10 cellular contexts compared by ENCODE assay signal in genomic region chr22:39437836-39438704, GRCh38. TPM values are rescaled to one million over a fixed set of nuclear protein-coding genes. Genes with fewer than 3 reads are reported as not detected.
DNase-seq lines count a peak whose midpoint lies in the region; ATAC-seq and TF ChIP-seq lines count a peak whose summit lies in the region.
"Had no signal": no experiment of that assay in that cellular context is flagged by ENCODE, and none has a peak within 500 bp of the region (broad histone marks: within the 10 kb centered on the region; RNA-seq: fewer than 3 reads in every experiment).

No MANE protein-coding gene starts in this region.

- peak overlapping the region; percentile 73 for H3K27ac Mint-ChIP-seq in dendritic cell treated with granulocyte-macrophage colony-stimulating factor and Interleukin-4, amounts not matched to agents 40 ng/mL and 50 ng/mL, for 4 days
- no peak overlapping the region for H3K27ac Mint-ChIP-seq in naive thymus-derived CD8-positive, alpha-beta T cell
- H3K27ac Mint-ChIP-seq: stimulated activated naive CD8-positive, alpha-beta T cell treated with anti-CD3 and anti-CD28 coated beads, Interleukin-15, Interleukin-2, amounts not matched to agents 100 ng/mL and 50 ng/mL, for 24 hours had no signal

- TF ChIP-seq CTCF in left ventricle myocardium inferior (IDR thresholded peaks at IDR 0.05; ENCODE audit: borderline replicate concordance), result no peak

- H3K9me3 ChIP-seq in left ventricle myocardium inferior (replicated peaks) (no peaks in the 10 kb centered on the region), aorta (ENCODE audit: control insufficient read depth, low read length) (no peaks in the 10 kb centered on the region)

- H3K4me3 ChIP-seq in left ventricle myocardium inferior (peak overlapping the region; percentile 52), aorta (ENCODE audit: low read length in 2 of 2) (no peak overlapping the region)

- no peaks in the 10 kb centered on the region for H3K36me3 ChIP-seq in left ventricle myocardium inferior
- H3K36me3 ChIP-seq in aorta (ENCODE audit: control insufficient read depth in 1 of 2, insufficient read depth in 2 of 2, low read length in 1 of 2), result no peaks in the 10 kb centered on the region

- peak overlapping the region; percentile 45 for H3K27ac ChIP-seq in left ventricle myocardium inferior (replicated peaks)
- H3K27ac ChIP-seq in aorta (ENCODE audit: low read depth in 1 of 2, low read length in 2 of 2), result no peak overlapping the region

- no peaks in the 10 kb centered on the region for H3K9me3 Mint-ChIP-seq in dendritic cell treated with granulocyte-macrophage colony-stimulating factor and Interleukin-4, amounts not matched to agents 40 ng/mL and 50 ng/mL, for 4 days
- no peaks in the 10 kb centered on the region for H3K9me3 Mint-ChIP-seq in naive thymus-derived CD8-positive, alpha-beta T cell
- H3K9me3 Mint-ChIP-seq: naive B cell; stimulated activated naive CD8-positive, alpha-beta T cell treated with anti-CD3 and anti-CD28 coated beads, Interleukin-15, Interleukin-2, amounts not matched to agents 100 ng/mL and 50 ng/mL, for 24 hours had no signal

- WGBS in aorta, 2 donors, result 43 to 48% methylated on average over 15 of the region's 15 CpGs

- POLR2A ChIA-PET in naive thymus-derived CD8-positive, alpha-beta T cell (lab: Charles Lee), result interaction anchor here (0.5 to 1.4 kb wide), 5 partner anchors 10 to 86 kb away, joined by 3 to 5 read pairs (median 4); partner anchors contain the start of gene TAB1

- ATAC-seq in Right ventricle myocardium inferior (no peak), aorta (ENCODE audit: low FRiP score) (peak; percentile 11)
- ATAC-seq in naive thymus-derived CD8-positive, alpha-beta T cell, result peak in 1 of 2 donors; percentile 33

- H3K4me1 ChIP-seq in left ventricle myocardium inferior (peaks cover 25% of the 10 kb centered on the region), aorta (ENCODE audit: control insufficient read depth in 1 of 2, insufficient read depth in 2 of 2, low read length in 2 of 2) (peaks cover 0 to 1% of the 10 kb centered on the region in 2 donors)

- H3K4me1 Mint-ChIP-seq in dendritic cell treated with granulocyte-macrophage colony-stimulating factor and Interleukin-4, amounts not matched to agents 40 ng/mL and 50 ng/mL, for 4 days (ENCODE audit: low read depth), result peaks cover 29% of the 10 kb centered on the region
- H3K4me1 Mint-ChIP-seq in naive thymus-derived CD8-positive, alpha-beta T cell, result peaks cover 5 to 20% (median 19%) of the 10 kb centered on the region in 4 donors

- H3K27me3 Mint-ChIP-seq in dendritic cell treated with granulocyte-macrophage colony-stimulating factor and Interleukin-4, amounts not matched to agents 40 ng/mL and 50 ng/mL, for 4 days, result peaks cover 4% of the 10 kb centered on the region
- peaks cover 0 to 9% (median 7%) of the 10 kb centered on the region in 5 donors for H3K27me3 Mint-ChIP-seq in naive thymus-derived CD8-positive, alpha-beta T cell
- H3K27me3 Mint-ChIP-seq: naive B cell had no signal

- DNase-seq in left ventricle myocardium inferior, result no peak
- no peak for DNase-seq in Right ventricle myocardium inferior (ENCODE audit: missing footprints)
- no peak for DNase-seq in naive thymus-derived CD8-positive, alpha-beta T cell
- no peak for DNase-seq in aorta
- DNase-seq in head of caudate nucleus, result no peak
- DNase-seq in NOMO-1 treated with DMSO at 0.1 percent for 48 hours (lab: John Stamatoyannopoulos, UW; ENCODE audit: unreplicated experiment), result no peak
- no peak for DNase-seq in SK-N-DZ (ENCODE audit: low spot score)

- intact Hi-C loops in left ventricle myocardium inferior (cut with micrococcal nuclease), result no loop called here
- intact Hi-C loops in Right ventricle myocardium inferior (cut with DNase I), result no loop called here
- intact Hi-C loops in dendritic cell treated with granulocyte-macrophage colony-stimulating factor and Interleukin-4, amounts not matched to agents 40 ng/mL and 50 ng/mL, for 4 days (cut with micrococcal nuclease), result no loop called here
- intact Hi-C loops in aorta (cut with DNase I), result loop anchor here in 1 of 2 donors (5.0 kb wide), 1 partner anchor 54 kb away; no protein-coding TSS in a partner anchor
- intact Hi-C loops in head of caudate nucleus (cut with DNase I), result no loop called here

- no peak overlapping the region for H3K4me3 Mint-ChIP-seq in dendritic cell treated with granulocyte-macrophage colony-stimulating factor and Interleukin-4, amounts not matched to agents 40 ng/mL and 50 ng/mL, for 4 days
- H3K4me3 Mint-ChIP-seq in naive thymus-derived CD8-positive, alpha-beta T cell, result peak overlapping the region in 8 of 10 donors; percentile 12 to 84 (median 71)
- H3K4me3 Mint-ChIP-seq: stimulated activated naive CD8-positive, alpha-beta T cell treated with anti-CD3 and anti-CD28 coated beads, Interleukin-15, Interleukin-2, amounts not matched to agents 100 ng/mL and 50 ng/mL, for 24 hours had no signal

- H3K27me3 ChIP-seq in left ventricle myocardium inferior (ENCODE audit: low read depth), result peaks cover 35% of the 10 kb centered on the region
- no peaks in the 10 kb centered on the region for H3K27me3 ChIP-seq in aorta (ENCODE audit: control insufficient read depth in 1 of 2, insufficient read depth in 2 of 2, low read length in 1 of 2)

- H3K36me3 Mint-ChIP-seq in dendritic cell treated with granulocyte-macrophage colony-stimulating factor and Interleukin-4, amounts not matched to agents 40 ng/mL and 50 ng/mL, for 4 days (ENCODE audit: low read depth), result peaks cover 20% of the 10 kb centered on the region
- H3K36me3 Mint-ChIP-seq in naive thymus-derived CD8-positive, alpha-beta T cell, result peaks cover 0 to 2% (median 0%) of the 10 kb centered on the region in 3 donors

RNA-seq across cellular contexts. Expression of gene MGAT3, which starts 18.7 kb away (rescaled TPM):
- 3.2 TPM for total RNA-seq in left ventricle myocardium inferior
- 5.9 TPM for total RNA-seq in Right ventricle myocardium inferior
- total RNA-seq in naive thymus-derived CD8-positive, alpha-beta T cell, result under 1 TPM; 0.36 to 0.55 TPM
- polyA plus RNA-seq in naive thymus-derived CD8-positive, alpha-beta T cell, result under 1 TPM; 0.05 to 0.27 (median 0.11) TPM
- 10 to 100 TPM in 1 of 2 donors, 1 to 10 TPM in 1; 2.5 to 11.0 TPM for total RNA-seq in aorta
- 1 to 10 TPM in 1 of 2 donors, under 1 TPM in 1; 0.26 to 1.1 TPM for polyA plus RNA-seq in aorta
- 15.0 and 16.0 TPM in 2 replicates for polyA plus RNA-seq in SK-N-DZ (2014; cell fraction: cytosol; rRNA removed)
- polyA plus RNA-seq in SK-N-DZ (2014; cell fraction: nucleus; rRNA removed), result 9.4 and 13.3 TPM in 2 replicates

RNA-seq across cellular contexts. Expression of gene TAB1, which starts 38.5 kb away (rescaled TPM):
- total RNA-seq in left ventricle myocardium inferior (19.4 TPM), Right ventricle myocardium inferior (17.3 TPM), aorta (10 to 100 TPM; 22.5 to 30.8 TPM)
- total RNA-seq in naive thymus-derived CD8-positive, alpha-beta T cell, result 10 to 100 TPM; 42.1 to 47.0 TPM
- polyA plus RNA-seq in naive thymus-derived CD8-positive, alpha-beta T cell, result 1 to 10 TPM; 2.2 to 5.9 (median 4.3) TPM
- 10 to 100 TPM in 1 of 2 donors, 1 to 10 TPM in 1; 8.1 to 20.7 TPM for polyA plus RNA-seq in aorta
- polyA plus RNA-seq in SK-N-DZ (2014; cell fraction: cytosol; rRNA removed), result 35.3 and 43.1 TPM in 2 replicates
- polyA plus RNA-seq in SK-N-DZ (2014; cell fraction: nucleus; rRNA removed), result 33.8 and 36.2 TPM in 2 replicates
